1 cellular context compared by ENCODE assay signal in genomic region chr13:114229486-114229885, GRCh38.
TF ChIP-seq lines count a peak whose summit lies in the region.

No MANE protein-coding gene starts in this region.

TF ChIP-seq in K562, 482 proteins besides CTCF, POLR2A, EP300 and RAD21:
- TF ChIP-seq ZNF561 (CRISPR knock-in tag; conservative IDR thresholded peaks at IDR 0.05) (no peak), PKNOX1 (IDR thresholded peaks at IDR 0.05) (peak; percentile 0; the same call in 1 of the 2 replicates)
